ENCODE assay signal across 13 cellular contexts in genomic region chr3:30231277-30232141, GRCh38.
DNase-seq lines count a peak whose midpoint lies in the region; ATAC-seq and TF ChIP-seq lines count a peak whose summit lies in the region.
"Had no signal": no experiment of that assay in that cellular context is flagged by ENCODE, and none has a peak within 500 bp of the region (broad histone marks: within the 10 kb centered on the region; RNA-seq: fewer than 3 reads in every experiment).

No MANE protein-coding gene starts in this region.

- intact Hi-C loops in aorta (cut with DNase I): no loop called here
- intact Hi-C loops in CD4-positive, alpha-beta T cell (cut with DNase I, micrococcal nuclease): no loop called here

- no peak overlapping the region for H2BK15ac ChIP-seq in mesenchymal stem cell (ENCODE audit: low read depth, poor library complexity, severe bottlenecking)

- WGBS in mesenchymal stem cell: 94% methylated on average over 1 of the region's 3 CpGs
- 96 to 99% methylated on average over 3 of the region's 3 CpGs for WGBS in aorta, 2 donors

- no peak overlapping the region for H3K4me2 ChIP-seq in mesenchymal stem cell (ENCODE audit: low read length, poor library complexity, severe bottlenecking)

- in situ Hi-C loops in brain microvascular endothelial cell (cut with HindIII; ENCODE audit: low pct_ligation_motif_present, low sequenced_read_pairs): no loop called here

- H3K27me3 ChIP-seq in mesenchymal stem cell (ENCODE audit: control insufficient read depth in 1 of 2, insufficient read depth in 1 of 2, low read length in 2 of 2): no peaks in the 10 kb centered on the region
- no peaks in the 10 kb centered on the region for H3K27me3 ChIP-seq in aorta (ENCODE audit: control insufficient read depth in 1 of 2, insufficient read depth in 2 of 2, low read length in 1 of 2)
- no peaks in the 10 kb centered on the region for H3K27me3 ChIP-seq in effector memory CD4-positive, alpha-beta T cell (replicated peaks; ENCODE audit: control insufficient read depth, insufficient read depth, low read length, poor library complexity, severe bottlenecking)
- H3K27me3 ChIP-seq in CD4-positive, alpha-beta T cell (ENCODE audit: control insufficient read depth, insufficient read depth, low read length): no peaks in the 10 kb centered on the region
- H3K27me3 ChIP-seq in brain microvascular endothelial cell (replicated peaks): no peaks in the 10 kb centered on the region
- H3K27me3 ChIP-seq: ascending aorta, pancreas had no signal

- no peak overlapping the region for H3K4me3 Mint-ChIP-seq in endothelial cell (ENCODE audit: unreplicated experiment)
- no peak overlapping the region for H3K4me3 Mint-ChIP-seq in CD4-positive, alpha-beta T cell
- H3K4me3 Mint-ChIP-seq: activated CD4-positive, alpha-beta memory T cell treated with anti-CD3 and anti-CD28 coated beads, Interleukin-2, amount 10 ng/mL, durations not matched to agents 7 days and 5 days had no signal

- peak overlapping the region in 1 of 2 experiments; percentile 73 for H3K4ac ChIP-seq in mesenchymal stem cell (ENCODE audit: low read depth in 1 of 2, low read length in 2 of 2)

- H3K4me1 ChIP-seq in mesenchymal stem cell (ENCODE audit: control insufficient read depth, insufficient read depth, low read depth, low read length) (no peaks in the 10 kb centered on the region), aorta (ENCODE audit: control insufficient read depth in 1 of 2, insufficient read depth in 2 of 2, low read length in 2 of 2) (peaks cover 5 to 6% of the 10 kb centered on the region in 2 donors)
- no peaks in the 10 kb centered on the region for H3K4me1 ChIP-seq in effector memory CD4-positive, alpha-beta T cell (ENCODE audit: control insufficient read depth, insufficient read depth, low read length, poor library complexity, severe bottlenecking)

- CTCF ChIA-PET in CD4-positive, alpha-beta T cell (lab: Charles Lee): no interaction called here

- H2BK12ac ChIP-seq in mesenchymal stem cell (ENCODE audit: low read length in 2 of 2): no peak overlapping the region

- H3K27ac ChIP-seq in mesenchymal stem cell (ENCODE audit: low read length, poor library complexity, severe bottlenecking): no peak overlapping the region
- no peak overlapping the region for H3K27ac ChIP-seq in aorta (ENCODE audit: low read depth in 1 of 2, low read length in 2 of 2)
- H3K27ac ChIP-seq in effector memory CD4-positive, alpha-beta T cell (ENCODE audit: insufficient read depth, low read length, poor library complexity, severe bottlenecking): no peak overlapping the region
- no peak overlapping the region for H3K27ac ChIP-seq in CD4-positive, alpha-beta T cell (ENCODE audit: low read depth, low read length)
- H3K27ac ChIP-seq in brain microvascular endothelial cell: no peak overlapping the region
- H3K27ac ChIP-seq: ascending aorta, C4-2B, pancreas had no signal

- H3K4me1 Mint-ChIP-seq in endothelial cell (ENCODE audit: unreplicated experiment): peaks cover 25% of the 10 kb centered on the region
- H3K4me1 Mint-ChIP-seq in CD4-positive, alpha-beta T cell (ENCODE audit: low read depth): peaks cover 10% of the 10 kb centered on the region

- H3K23ac ChIP-seq in mesenchymal stem cell (ENCODE audit: low read length in 2 of 2): no peak overlapping the region

- H3K9me3 ChIP-seq in mesenchymal stem cell (ENCODE audit: control insufficient read depth, low read length) (no peaks in the 10 kb centered on the region), aorta (ENCODE audit: control insufficient read depth, low read length) (no peaks in the 10 kb centered on the region)
- H3K9me3 ChIP-seq in effector memory CD4-positive, alpha-beta T cell (ENCODE audit: control insufficient read depth, low read length): no peaks in the 10 kb centered on the region
- H3K9me3 ChIP-seq in CD4-positive, alpha-beta T cell (ENCODE audit: control insufficient read depth, low read length): no peaks in the 10 kb centered on the region
- H3K9me3 ChIP-seq: ascending aorta, pancreas had no signal

- peak overlapping the region; percentile 71 for H3K9ac ChIP-seq in mesenchymal stem cell (ENCODE audit: low read length)

- H4K8ac ChIP-seq in mesenchymal stem cell (ENCODE audit: low read length): no peak overlapping the region

- H3K14ac ChIP-seq in mesenchymal stem cell (ENCODE audit: low read length in 2 of 2): no peak overlapping the region

- H4K91ac ChIP-seq in mesenchymal stem cell (ENCODE audit: low read length): peak overlapping the region; percentile 61

- no peaks in the 10 kb centered on the region for H3K79me1 ChIP-seq in mesenchymal stem cell (replicated peaks; ENCODE audit: low read length, poor library complexity, severe bottlenecking)

- H3K36me3 Mint-ChIP-seq in endothelial cell (ENCODE audit: low read depth, unreplicated experiment): no peaks in the 10 kb centered on the region
- no peaks in the 10 kb centered on the region for H3K36me3 Mint-ChIP-seq in CD4-positive, alpha-beta T cell (ENCODE audit: low read depth)

- no peaks in the 10 kb centered on the region for H3K9me3 Mint-ChIP-seq in endothelial cell (ENCODE audit: unreplicated experiment)
- H3K9me3 Mint-ChIP-seq in CD4-positive, alpha-beta T cell: no peaks in the 10 kb centered on the region
- H3K9me3 Mint-ChIP-seq: activated CD4-positive, alpha-beta memory T cell treated with anti-CD3 and anti-CD28 coated beads, Interleukin-2, amount 10 ng/mL, durations not matched to agents 7 days and 5 days had no signal

- H2AFZ ChIP-seq in mesenchymal stem cell (ENCODE audit: low read depth, low read length): no peak overlapping the region

- H3K4me3 ChIP-seq in mesenchymal stem cell (ENCODE audit: insufficient read depth in 1 of 2, low read depth in 1 of 2, low read length in 2 of 2) (peak overlapping the region in 1 of 2 experiments; percentile 50), aorta (ENCODE audit: low read length in 2 of 2) (no peak overlapping the region), brain microvascular endothelial cell (ENCODE audit: low read depth, low read length) (no peak overlapping the region)
- H3K4me3 ChIP-seq in effector memory CD4-positive, alpha-beta T cell (ENCODE audit: insufficient read depth, low read depth, low read length, poor library complexity, severe bottlenecking): no peak overlapping the region
- H3K4me3 ChIP-seq: ascending aorta, pancreas had no signal

- H3K36me3 ChIP-seq in mesenchymal stem cell (ENCODE audit: control insufficient read depth in 1 of 2, insufficient read depth in 2 of 2, low read depth in 1 of 2, low read length in 2 of 2) (no peaks in the 10 kb centered on the region), aorta (ENCODE audit: control insufficient read depth in 1 of 2, insufficient read depth in 2 of 2, low read length in 1 of 2) (no peaks in the 10 kb centered on the region), brain microvascular endothelial cell (replicated peaks) (no peaks in the 10 kb centered on the region)
- no peaks in the 10 kb centered on the region for H3K36me3 ChIP-seq in effector memory CD4-positive, alpha-beta T cell (ENCODE audit: control insufficient read depth, insufficient read depth, low read length)
- H3K36me3 ChIP-seq: ascending aorta, pancreas had no signal

- TF ChIP-seq CTCF in endothelial cell (IDR thresholded peaks at IDR 0.05; ENCODE audit: unreplicated experiment): no peak
- TF ChIP-seq CTCF in CD4-positive, alpha-beta T cell (IDR thresholded peaks at IDR 0.05): no peak
- no peak for TF ChIP-seq CTCF in brain microvascular endothelial cell (IDR thresholded peaks at IDR 0.05; ENCODE audit: low read depth, low read length, missing control alignments)

- peak; percentile 2 for DNase-seq in NOMO-1 treated with DMSO at 0.1 percent for 48 hours (lab: John Stamatoyannopoulos, UW; ENCODE audit: unreplicated experiment)
- DNase-seq in NOMO-1 treated with dmso at 0.1 percent for 144 hours (lab: John Stamatoyannopoulos, UW; ENCODE audit: unreplicated experiment): no peak
- DNase-seq in endothelial cell (ENCODE audit: low spot score): no peak
- peak; percentile 76 for DNase-seq in mesenchymal stem cell
- DNase-seq in aorta: no peak
- no peak for DNase-seq in effector memory CD4-positive, alpha-beta T cell
- DNase-seq in CD4-positive, alpha-beta T cell: no peak
- no peak for DNase-seq in brain microvascular endothelial cell
- DNase-seq: activated CD4-positive, alpha-beta memory T cell treated with anti-CD3 and anti-CD28 coated beads, Interleukin-2, amount 10 ng/mL, durations not matched to agents 7 days and 5 days; NCI-H2081 treated with DMSO at 0.1 percent for 48 hours; pancreas had no signal

- H3K27me3 Mint-ChIP-seq in endothelial cell (ENCODE audit: unreplicated experiment): no peaks in the 10 kb centered on the region
- H3K27me3 Mint-ChIP-seq in CD4-positive, alpha-beta T cell: no peaks in the 10 kb centered on the region
- H3K27me3 Mint-ChIP-seq: activated CD4-positive, alpha-beta memory T cell treated with anti-CD3 and anti-CD28 coated beads, Interleukin-2, amount 10 ng/mL, durations not matched to agents 7 days and 5 days had no signal

- H3K27ac Mint-ChIP-seq in endothelial cell (ENCODE audit: unreplicated experiment): peak overlapping the region; percentile 17
- no peak overlapping the region for H3K27ac Mint-ChIP-seq in CD4-positive, alpha-beta T cell
- H3K27ac Mint-ChIP-seq: activated CD4-positive, alpha-beta memory T cell treated with anti-CD3 and anti-CD28 coated beads, Interleukin-2, amount 10 ng/mL, durations not matched to agents 7 days and 5 days had no signal

- POLR2A ChIA-PET in CD4-positive, alpha-beta T cell (lab: Charles Lee): no interaction called here

- peak; percentile 43 for ATAC-seq in aorta (ENCODE audit: low FRiP score)
- ATAC-seq in CD4-positive, alpha-beta T cell (ENCODE audit: poor library complexity): no peak

- H2BK120ac ChIP-seq in mesenchymal stem cell (ENCODE audit: low read depth, low read length): peak overlapping the region; percentile 99

- no peak overlapping the region for H2BK5ac ChIP-seq in mesenchymal stem cell (ENCODE audit: low read depth, low read length, poor library complexity, severe bottlenecking)

- H3K18ac ChIP-seq in mesenchymal stem cell (ENCODE audit: low read depth in 1 of 2, low read length in 2 of 2): peak overlapping the region in 1 of 2 experiments; percentile 83

- no peak overlapping the region for H2AK5ac ChIP-seq in mesenchymal stem cell (ENCODE audit: low read length, severe bottlenecking)

Comparison
In these comparisons a context has a peak if more than half of its experiments do, and no peak if none do; other contexts are left out.
1. DNase-seq: peak in NOMO-1 treated with DMSO at 0.1 percent for 48 hours (single experiment) and mesenchymal stem cell (single experiment); none in NOMO-1 treated with dmso at 0.1 percent for 144 hours (single experiment), endothelial cell (single experiment), aorta (0 of 2), effector memory CD4-positive, alpha-beta T cell (0 of 3), CD4-positive, alpha-beta T cell (0 of 10) and brain microvascular endothelial cell (single experiment).